In the genomic region with DNA sequence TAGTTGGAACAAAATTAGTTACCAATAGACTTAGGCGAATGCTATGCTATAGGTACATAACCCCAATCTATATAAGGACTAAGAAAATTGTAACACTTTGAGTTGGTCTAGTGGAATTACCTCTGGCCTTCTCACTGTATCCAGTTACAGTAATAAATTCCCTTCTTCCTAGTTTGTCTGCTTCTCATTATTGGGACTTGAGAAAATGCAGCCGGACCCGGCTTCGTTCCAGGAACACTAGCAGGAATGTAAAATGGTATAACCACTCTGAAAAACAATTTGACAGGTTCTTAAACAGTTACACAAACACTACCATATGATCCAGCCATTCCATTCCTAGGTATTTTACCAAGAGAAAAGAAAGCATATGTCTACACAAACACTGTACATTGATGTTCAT, we compare ENCODE assay signal across 21 cellular contexts.
DNase-seq lines count a peak whose midpoint lies in the region; ATAC-seq and TF ChIP-seq lines count a peak whose summit lies in the region.
"Had no signal": no experiment of that assay in that cellular context is flagged by ENCODE, and none has a peak within 500 bp of the region (broad histone marks: within the 10 kb centered on the region; RNA-seq: fewer than 3 reads in every experiment).

No MANE protein-coding gene starts in this region.

- TF ChIP-seq CTCF in AG10803 (conservative IDR thresholded peaks at IDR 0.05; ENCODE audit: low read length) (no peak), psoas muscle (IDR thresholded peaks at IDR 0.05) (no peak), OCI-LY7 (conservative IDR thresholded peaks at IDR 0.05; ENCODE audit: low read length) (no peak)

- BruUV-seq in OCI-LY7 (replicated peaks; lab: Mats Ljungman, UMichigan), result no TSS peak

- POLR2A ChIA-PET in naive thymus-derived CD8-positive, alpha-beta T cell (lab: Charles Lee), result no interaction called here
- POLR2A ChIA-PET in OCI-LY7 (lab: Charles Lee), result no interaction called here

- H3K27me3 Mint-ChIP-seq in naive thymus-derived CD8-positive, alpha-beta T cell, result no peaks in the 10 kb centered on the region
- H3K27me3 Mint-ChIP-seq: CD4-positive, CD25-positive, alpha-beta regulatory T cell had no signal

- H4K20me1 ChIP-seq in OCI-LY7 (ENCODE audit: insufficient read depth, low read length), result no peaks in the 10 kb centered on the region

- no peaks in the 10 kb centered on the region for H3K36me3 ChIP-seq in adipocyte (ENCODE audit: control insufficient read depth, insufficient read depth, low read length, severe bottlenecking)
- no peaks in the 10 kb centered on the region for H3K36me3 ChIP-seq in psoas muscle (ENCODE audit: insufficient read depth in 1 of 2, low read depth in 1 of 2)
- H3K36me3 ChIP-seq in OCI-LY7 (ENCODE audit: insufficient read depth, low read length), result no peaks in the 10 kb centered on the region

- H2AFZ ChIP-seq in OCI-LY7 (ENCODE audit: low read length), result no peak overlapping the region

- H3K79me2 ChIP-seq in OCI-LY7 (ENCODE audit: insufficient read depth, low read depth, low read length), result no peaks in the 10 kb centered on the region

- WGBS in psoas muscle, 3 donors, result 36 to 51% (median 48%) methylated on average over 4 of the region's 4 CpGs

- DNase-seq in AG10803 (ENCODE audit: low read depth) (peak; percentile 14), adipocyte (ENCODE audit: low read depth) (peak; percentile 64), left ventricle myocardium superior (peak; percentile 33), psoas muscle (no peak), OCI-LY7 (ENCODE audit: low spot score) (no peak), cerebellar nuclear complex (lab: John Stamatoyannopoulos, UW) (no peak)
- no peak for DNase-seq in naive thymus-derived CD8-positive, alpha-beta T cell
- DNase-seq: CD4-positive, CD25-positive, alpha-beta regulatory T cell; DMS79 treated with DMSO at 0.1 percent for 48 hours; IMR-90; NCI-H1105; NCI-H146; NCI-H2029 treated with DMSO at 0.1 percent for 48 hours; NCI-H226; NCI-H524; NCI-H774; NK-92 treated with Interleukin-12 subunit alpha and Interleukin-12 subunit beta, amount 100 ng/mL, for 24 hours had no signal

- no peak overlapping the region for H3K9ac ChIP-seq in adipocyte (ENCODE audit: low read length)
- H3K9ac ChIP-seq: KMS-11 had no signal

- no peak overlapping the region for H3K27ac Mint-ChIP-seq in naive thymus-derived CD8-positive, alpha-beta T cell
- H3K27ac Mint-ChIP-seq: CD4-positive, CD25-positive, alpha-beta regulatory T cell had no signal

- no peaks in the 10 kb centered on the region for H3K9me2 ChIP-seq in OCI-LY7 (ENCODE audit: insufficient read depth, low read length)

- peaks cover under 1% of the 10 kb centered on the region for H3K4me1 ChIP-seq in adipocyte (ENCODE audit: control insufficient read depth, insufficient read depth, low read length)
- H3K4me1 ChIP-seq in psoas muscle, result peaks cover 11% of the 10 kb centered on the region
- no peaks in the 10 kb centered on the region for H3K4me1 ChIP-seq in OCI-LY7 (ENCODE audit: insufficient read depth, low read length, poor library complexity, severe bottlenecking)
- H3K4me1 ChIP-seq: A549 had no signal

- no peaks in the 10 kb centered on the region for H3K36me3 Mint-ChIP-seq in naive thymus-derived CD8-positive, alpha-beta T cell
- H3K36me3 Mint-ChIP-seq: CD4-positive, CD25-positive, alpha-beta regulatory T cell had no signal

- H3K4me3 Mint-ChIP-seq in naive thymus-derived CD8-positive, alpha-beta T cell, result no peak overlapping the region
- H3K4me3 Mint-ChIP-seq: CD4-positive, CD25-positive, alpha-beta regulatory T cell had no signal

- no peaks in the 10 kb centered on the region for H3K9me3 Mint-ChIP-seq in naive thymus-derived CD8-positive, alpha-beta T cell

- H3K27ac ChIP-seq in psoas muscle (peak overlapping the region; percentile 30), OCI-LY7 (ENCODE audit: low read depth, low read length, poor library complexity, severe bottlenecking) (no peak overlapping the region)
- H3K27ac ChIP-seq: A549, KMS-11 had no signal

- H3K4me3 ChIP-seq in AG10803 (ENCODE audit: low read length), result no peak overlapping the region
- H3K4me3 ChIP-seq in adipocyte (ENCODE audit: low read length), result no peak overlapping the region
- H3K4me3 ChIP-seq in psoas muscle, result no peak overlapping the region
- H3K4me3 ChIP-seq in OCI-LY7 (ENCODE audit: low read depth, low read length, poor library complexity, severe bottlenecking), result no peak overlapping the region
- H3K4me3 ChIP-seq: A549 had no signal

- CTCF ChIA-PET in OCI-LY7 (lab: Charles Lee; ENCODE audit: unreplicated experiment), result no interaction called here

- no peaks in the 10 kb centered on the region for H3K4me1 Mint-ChIP-seq in naive thymus-derived CD8-positive, alpha-beta T cell
- H3K4me1 Mint-ChIP-seq: CD4-positive, CD25-positive, alpha-beta regulatory T cell had no signal

- no peak overlapping the region for H3K4me2 ChIP-seq in OCI-LY7 (ENCODE audit: low read length)
- H3K4me2 ChIP-seq: A549, KMS-11 had no signal

- H3K9me3 ChIP-seq in adipocyte (ENCODE audit: control insufficient read depth, low read length) (no peaks in the 10 kb centered on the region), psoas muscle (no peaks in the 10 kb centered on the region), OCI-LY7 (ENCODE audit: low read length) (no peaks in the 10 kb centered on the region)
- H3K9me3 ChIP-seq: A549 had no signal

- intact Hi-C loops in left ventricle myocardium superior (cut with micrococcal nuclease), result no loop called here
- intact Hi-C loops in psoas muscle (cut with DNase I), result no loop called here
- intact Hi-C loops in OCI-LY7 (cut with micrococcal nuclease; ENCODE audit: unreplicated experiment), result loop anchor here (10.0 kb wide), 1 partner anchor 876 kb away; a partner anchor contains a TSS

- H3K27me3 ChIP-seq in adipocyte (replicated peaks; ENCODE audit: control insufficient read depth, insufficient read depth, low read length) (no peaks in the 10 kb centered on the region), psoas muscle (ENCODE audit: insufficient read depth in 3 of 3, low read length in 2 of 3) (no peaks in the 10 kb centered on the region)

- ATAC-seq in left ventricle myocardium superior (no peak), psoas muscle (no peak), HG02678 (IDR thresholded peaks at IDR 0.05; ENCODE audit: unreplicated experiment) (no peak)
- ATAC-seq in naive thymus-derived CD8-positive, alpha-beta T cell, result no peak
- ATAC-seq: A549, Panc1 had no signal

Comparison
In these comparisons a context has a peak if more than half of its experiments do, and no peak if none do; other contexts are left out.
1. DNase-seq: peak in AG10803 (single experiment), adipocyte (single experiment) and left ventricle myocardium superior (single experiment); none in psoas muscle (0 of 2), naive thymus-derived CD8-positive, alpha-beta T cell (0 of 10), OCI-LY7 (single experiment) and cerebellar nuclear complex (0 of 2).